Comparison of ENCODE assay signal across 5 cellular contexts in genomic region chr1:149269001-149269702, GRCh38.
DNase-seq lines count a peak whose midpoint lies in the region; ATAC-seq and TF ChIP-seq lines count a peak whose summit lies in the region.
"Not testable (repeated sequence)": the region's sequence is repeated elsewhere in the genome, so short reads cannot be mapped to it uniquely, and the experiment has no call there.

No MANE protein-coding gene starts in this region.

- H4K20me1 ChIP-seq in GM23338 (replicated peaks; ENCODE audit: insufficient read depth) = not testable (repeated sequence)

- not testable (repeated sequence) for H3K27me3 ChIP-seq in GM23338 (ENCODE audit: insufficient read depth); heart right ventricle

- H3K4me3 ChIP-seq in GM23338, heart right ventricle: not testable (repeated sequence)

- not testable (repeated sequence) for H3K4me1 Mint-ChIP-seq in GM23338

- not testable (repeated sequence) for H3K4me1 ChIP-seq in GM23338 (ENCODE audit: insufficient read depth); heart right ventricle

- H3K79me2 ChIP-seq in GM23338 (replicated peaks; ENCODE audit: insufficient read depth) = not testable (repeated sequence)

- not testable (repeated sequence) for H3K27ac ChIP-seq in GM23338 (ENCODE audit: low read depth); heart right ventricle

- TF ChIP-seq CTCF in GM23338 (conservative IDR thresholded peaks at IDR 0.05; ENCODE audit: low read depth in 2 of 2); heart right ventricle (IDR thresholded peaks at IDR 0.05): not testable (repeated sequence)

- not testable (repeated sequence) for DNase-seq in GM23338 (ENCODE audit: low spot score); Right ventricle myocardium superior; heart right ventricle; left ventricle myocardium superior; sciatic nerve (ENCODE audit: low spot score)

- not testable (repeated sequence) for H3K36me3 ChIP-seq in GM23338 (ENCODE audit: insufficient read depth); heart right ventricle

- ATAC-seq in GM23338 (peak; percentile 83), Right ventricle myocardium superior (ENCODE audit: poor library complexity) (peak; percentile 49), heart right ventricle (peak; percentile 20 to 71 (median 54)), left ventricle myocardium superior (peak; percentile 70), sciatic nerve (peak; percentile 26)

- not testable (repeated sequence) for H3K27me3 Mint-ChIP-seq in GM23338 (ENCODE audit: insufficient read depth, low read depth, poor library complexity)

- not testable (repeated sequence) for H2AFZ ChIP-seq in GM23338

- not testable (repeated sequence) for H3K27ac Mint-ChIP-seq in GM23338

- H3K4me3 Mint-ChIP-seq in GM23338 = not testable (repeated sequence)

- not testable (repeated sequence) for H3K9me3 ChIP-seq in heart right ventricle

- H3K36me3 Mint-ChIP-seq in GM23338 (ENCODE audit: low read depth) = not testable (repeated sequence)

- not testable (repeated sequence) for H3F3A ChIP-seq in GM23338 (replicated peaks; ENCODE audit: low read depth)

- not testable (repeated sequence) for H3K9me3 Mint-ChIP-seq in GM23338

- not testable (repeated sequence) for H3K4me2 ChIP-seq in GM23338

- no CpG with 5 or more reads among the region's 6 CpGs for WGBS in heart right ventricle, 2 donors

- not testable (repeated sequence) for H3K9me2 ChIP-seq in GM23338 (ENCODE audit: insufficient read depth)

- intact Hi-C loops in Right ventricle myocardium superior (cut with DNase I); heart right ventricle (cut with DNase I); left ventricle myocardium superior (cut with micrococcal nuclease); sciatic nerve (cut with DNase I): not testable (repeated sequence)

Comparison
In these comparisons a context has a peak if more than half of its experiments do, and no peak if none do; other contexts are left out.
1. ATAC-seq: peak in every context shown above with its lines; median percentile 83 in GM23338; 70 in left ventricle myocardium superior; 54 in heart right ventricle; 49 in Right ventricle myocardium superior; 26 in sciatic nerve.